In genomic region chr3:52315977-52316764, GRCh38 we compare ENCODE assay signal across 11 cellular contexts. TPM values are rescaled to one million over a fixed set of nuclear protein-coding genes. Genes with fewer than 3 reads are reported as not detected.
DNase-seq lines count a peak whose midpoint lies in the region; ATAC-seq and TF ChIP-seq lines count a peak whose summit lies in the region.
"Had no signal": no experiment of that assay in that cellular context is flagged by ENCODE, and none has a peak within 500 bp of the region (broad histone marks: within the 10 kb centered on the region; RNA-seq: fewer than 3 reads in every experiment).

DNAH1 (plus strand) TSS chr3:52316319; CDS start chr3:52322443, 6,124 bp downstream.

- H2AFZ ChIP-seq in OCI-LY7 (ENCODE audit: low read length): peak within 1 kb of the TSS; percentile 53; the same call in 1 of the 2 replicates

- peak within 1 kb of the TSS; percentile 90 for H3K27ac Mint-ChIP-seq in stimulated activated effector memory CD8-positive, alpha-beta T cell treated with anti-CD3 and anti-CD28 coated beads, Interleukin-12 subunit alpha, Interleukin-12 subunit beta, amount 100 ng/mL, for 72 hours

- H3K79me2 ChIP-seq in OCI-LY7 (ENCODE audit: insufficient read depth, low read depth, low read length): no peaks in the 10 kb centered on the region

- H3K36me3 Mint-ChIP-seq in stimulated activated effector memory CD8-positive, alpha-beta T cell treated with anti-CD3 and anti-CD28 coated beads, Interleukin-12 subunit alpha, Interleukin-12 subunit beta, amount 100 ng/mL, for 72 hours: no peaks in the 10 kb centered on the region

- TF ChIP-seq CTCF in OCI-LY7 (conservative IDR thresholded peaks at IDR 0.05; ENCODE audit: low read length): no peak

- no peaks in the 10 kb centered on the region for H3K9me2 ChIP-seq in OCI-LY7 (ENCODE audit: insufficient read depth, low read length)

- CTCF ChIA-PET in OCI-LY7 (lab: Charles Lee; ENCODE audit: unreplicated experiment): interaction anchor here (0.5 kb wide), 1 partner anchor 152 kb away, joined by 4 read pairs; no protein-coding TSS in a partner anchor

- H3K9me3 Mint-ChIP-seq in stimulated activated effector memory CD8-positive, alpha-beta T cell treated with anti-CD3 and anti-CD28 coated beads, Interleukin-12 subunit alpha, Interleukin-12 subunit beta, amount 100 ng/mL, for 72 hours: no peaks in the 10 kb centered on the region

- H3K4me2 ChIP-seq in OCI-LY7 (ENCODE audit: low read length): peak within 1 kb of the TSS; percentile 76

- intact Hi-C loops in OCI-LY7 (cut with micrococcal nuclease; ENCODE audit: unreplicated experiment): no loop called here

- H3K36me3 ChIP-seq in OCI-LY7 (ENCODE audit: insufficient read depth, low read length): no peaks in the 10 kb centered on the region
- H3K36me3 ChIP-seq: cardiac muscle cell, uterus had no signal

- peak; percentile 61 for DNase-seq in NCI-H82 (lab: John Stamatoyannopoulos, UW)
- no peak for DNase-seq in NCI-H82 treated with DMSO at 0.1 percent for 48 hours (lab: John Stamatoyannopoulos, UW; ENCODE audit: unreplicated experiment)
- no peak for DNase-seq in OCI-LY7 (ENCODE audit: low spot score)
- no peak for DNase-seq in stimulated activated effector memory CD8-positive, alpha-beta T cell treated with anti-CD3 and anti-CD28 coated beads, Interleukin-12 subunit alpha, Interleukin-12 subunit beta, amount 100 ng/mL, for 72 hours (ENCODE audit: low spot score in 2 of 2)
- no peak for DNase-seq in AML-193 (lab: John Stamatoyannopoulos, UW)
- no peak for DNase-seq in 8988T
- DNase-seq: NCI-H187 treated with DMSO at 0.1 percent for 48 hours, uterus had no signal

- ATAC-seq in stimulated activated effector memory CD8-positive, alpha-beta T cell treated with anti-CD3 and anti-CD28 coated beads, Interleukin-12 subunit alpha, Interleukin-12 subunit beta, amount 100 ng/mL, for 72 hours: no peak
- ATAC-seq in GM18861 (IDR thresholded peaks at IDR 0.05; ENCODE audit: unreplicated experiment): no peak

- BruUV-seq in OCI-LY7 (replicated peaks; lab: Mats Ljungman, UMichigan): no TSS peak

- H3K4me3 ChIP-seq in OCI-LY7 (ENCODE audit: low read depth, low read length, poor library complexity, severe bottlenecking): peak within 1 kb of the TSS; percentile 61
- peak within 1 kb of the TSS; percentile 59 for H3K4me3 ChIP-seq in iPS-18c (ENCODE audit: insufficient read depth, low read depth, low read length)

- no peaks in the 10 kb centered on the region for H4K20me1 ChIP-seq in OCI-LY7 (ENCODE audit: insufficient read depth, low read length)

- H3K27ac ChIP-seq in OCI-LY7 (ENCODE audit: low read depth, low read length, poor library complexity, severe bottlenecking): no peak within 1 kb of the TSS
- H3K27ac ChIP-seq: cardiac muscle cell had no signal

- H3K4me1 ChIP-seq in OCI-LY7 (ENCODE audit: insufficient read depth, low read length, poor library complexity, severe bottlenecking): peaks cover 28% of the 10 kb centered on the region

- POLR2A ChIA-PET in OCI-LY7 (lab: Charles Lee): interaction anchor here (0.6 kb wide), 1 partner anchor 98 kb away, joined by 3 read pairs; no protein-coding TSS in a partner anchor

- no peaks in the 10 kb centered on the region for H3K9me3 ChIP-seq in OCI-LY7 (ENCODE audit: low read length)
- no peaks in the 10 kb centered on the region for H3K9me3 ChIP-seq in iPS-18c (ENCODE audit: control insufficient read depth, insufficient read depth, low read length)
- H3K9me3 ChIP-seq: uterus had no signal

- peak within 1 kb of the TSS; percentile 51 for H3K4me3 Mint-ChIP-seq in stimulated activated effector memory CD8-positive, alpha-beta T cell treated with anti-CD3 and anti-CD28 coated beads, Interleukin-12 subunit alpha, Interleukin-12 subunit beta, amount 100 ng/mL, for 72 hours

- H3K4me1 Mint-ChIP-seq in stimulated activated effector memory CD8-positive, alpha-beta T cell treated with anti-CD3 and anti-CD28 coated beads, Interleukin-12 subunit alpha, Interleukin-12 subunit beta, amount 100 ng/mL, for 72 hours: peaks cover 56% of the 10 kb centered on the region

RNA-seq across cellular contexts. Expression of gene DNAH1, which starts in this region (rescaled TPM):
- 14.2 and 18.3 TPM in 2 replicates for total RNA-seq in OCI-LY7 (2014; rRNA removed; shearing (Covaris generic))
- 5.8 and 10.5 TPM in 2 replicates for total RNA-seq in OCI-LY7 (2022)
